30 cellular contexts compared by ENCODE assay signal in the genomic region with DNA sequence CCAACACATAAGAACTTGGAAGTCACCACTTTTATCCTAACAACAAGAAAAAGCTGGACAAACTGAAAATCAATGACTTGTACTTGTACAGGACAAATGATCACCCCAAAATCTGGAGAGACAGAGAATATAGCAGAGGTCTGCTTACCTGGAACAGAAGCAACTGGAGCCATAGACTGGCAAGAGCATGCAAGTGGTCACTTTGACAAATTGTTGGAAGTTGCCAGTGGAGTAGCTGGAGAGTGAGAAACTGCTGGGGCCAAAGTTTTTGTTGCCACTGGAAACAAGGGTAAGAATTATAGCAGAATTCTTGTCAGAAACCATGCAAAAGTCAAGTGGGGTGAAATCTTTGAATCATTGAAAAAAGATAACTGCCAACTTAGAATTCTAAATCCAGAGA. TPM values are rescaled to one million over a fixed set of nuclear protein-coding genes. Genes with fewer than 3 reads are reported as not detected.
"Had no signal": no experiment of that assay in that cellular context is flagged by ENCODE, and none has a peak within 500 bp of the region (broad histone marks: within the 10 kb centered on the region; RNA-seq: fewer than 3 reads in every experiment).

No MANE protein-coding gene starts in this region.

- H3K9me3 ChIP-seq: stomach, suprapubic skin, testis, thoracic aorta, thyroid gland, tibial artery, tibial nerve, transverse colon, upper lobe of left lung, upper lobe of right lung, uterus, vagina had no signal

- H3K4me1 Mint-ChIP-seq: stimulated activated effector memory CD8-positive, alpha-beta T cell treated with anti-CD3 and anti-CD28 coated beads, Interleukin-12 subunit alpha, Interleukin-12 subunit beta, amount 100 ng/mL, for 72 hours; stimulated activated naive B cell treated with anti-CD40 and anti-IgM and Interleukin-4, amounts not matched to agents 10 μg/mL and 1 μg/mL and 100 μg/mL, for 72 hours; stimulated activated naive CD8-positive, alpha-beta T cell treated with anti-CD3 and anti-CD28 coated beads, Interleukin-15, amount 100 ng/mL, for 72 hours had no signal

- H3K27ac Mint-ChIP-seq: stimulated activated effector memory CD8-positive, alpha-beta T cell treated with anti-CD3 and anti-CD28 coated beads, Interleukin-12 subunit alpha, Interleukin-12 subunit beta, amount 100 ng/mL, for 72 hours; stimulated activated naive B cell treated with anti-CD40 and anti-IgM and Interleukin-4, amounts not matched to agents 10 μg/mL and 1 μg/mL and 100 μg/mL, for 72 hours; stimulated activated naive CD8-positive, alpha-beta T cell treated with anti-CD3 and anti-CD28 coated beads, Interleukin-15, amount 100 ng/mL, for 72 hours; stimulated activated naive CD8-positive, alpha-beta T cell treated with anti-CD3 and anti-CD28 coated beads, Interleukin-15, Interleukin-2, amounts not matched to agents 100 ng/mL and 50 ng/mL, for 24 hours; type B pancreatic cell had no signal

- FAIRE-seq: urothelium cell line had no signal

- H3K4me3 ChIP-seq: stomach, suprapubic skin, testis, thoracic aorta, thyroid gland, tibial artery, tibial nerve, transverse colon, upper lobe of left lung, upper lobe of right lung, uterus, vagina had no signal

- H3K27ac ChIP-seq: stomach, suprapubic skin, testis, thoracic aorta, thyroid gland, tibial artery, tibial nerve, transverse colon, upper lobe of left lung, upper lobe of right lung, uterus, vagina had no signal

- H3K36me3 ChIP-seq: stomach, suprapubic skin, thoracic aorta, thyroid gland, tibial artery, tibial nerve, transverse colon, upper lobe of left lung, upper lobe of right lung, uterus, vagina had no signal

- ATAC-seq: stimulated activated effector memory CD8-positive, alpha-beta T cell treated with anti-CD3 and anti-CD28 coated beads, Interleukin-12 subunit alpha, Interleukin-12 subunit beta, amount 100 ng/mL, for 72 hours; stimulated activated naive B cell treated with anti-CD40 and anti-IgM and Interleukin-4, amounts not matched to agents 10 μg/mL and 1 μg/mL and 100 μg/mL, for 72 hours; stimulated activated naive CD8-positive, alpha-beta T cell treated with anti-CD3 and anti-CD28 coated beads, Interleukin-15, amount 100 ng/mL, for 72 hours; stimulated activated naive CD8-positive, alpha-beta T cell treated with anti-CD3 and anti-CD28 coated beads, Interleukin-15, Interleukin-2, amounts not matched to agents 100 U/mL and 50 U/mL, for 24 hours; upper lobe of right lung had no signal

- H3K4me1 ChIP-seq: stomach, suprapubic skin, testis, tibial artery, tibial nerve, transverse colon, upper lobe of right lung, uterus, vagina had no signal

- H3K36me3 Mint-ChIP-seq: stimulated activated effector memory CD8-positive, alpha-beta T cell treated with anti-CD3 and anti-CD28 coated beads, Interleukin-12 subunit alpha, Interleukin-12 subunit beta, amount 100 ng/mL, for 72 hours; stimulated activated naive B cell treated with anti-CD40 and anti-IgM and Interleukin-4, amounts not matched to agents 10 μg/mL and 1 μg/mL and 100 μg/mL, for 72 hours; type B pancreatic cell had no signal

- H3K4me3 Mint-ChIP-seq: stimulated activated effector memory CD8-positive, alpha-beta T cell treated with anti-CD3 and anti-CD28 coated beads, Interleukin-12 subunit alpha, Interleukin-12 subunit beta, amount 100 ng/mL, for 72 hours; stimulated activated naive B cell treated with anti-CD40 and anti-IgM and Interleukin-4, amounts not matched to agents 10 μg/mL and 1 μg/mL and 100 μg/mL, for 72 hours; stimulated activated naive CD8-positive, alpha-beta T cell treated with anti-CD3 and anti-CD28 coated beads, Interleukin-15, amount 100 ng/mL, for 72 hours; stimulated activated naive CD8-positive, alpha-beta T cell treated with anti-CD3 and anti-CD28 coated beads, Interleukin-15, Interleukin-2, amounts not matched to agents 100 ng/mL and 50 ng/mL, for 24 hours; type B pancreatic cell had no signal

- H3K27me3 Mint-ChIP-seq: stimulated activated naive B cell treated with anti-CD40 and anti-IgM and Interleukin-4, amounts not matched to agents 10 μg/mL and 1 μg/mL and 100 μg/mL, for 72 hours had no signal

- H3K9me3 Mint-ChIP-seq: stimulated activated effector memory CD8-positive, alpha-beta T cell treated with anti-CD3 and anti-CD28 coated beads, Interleukin-12 subunit alpha, Interleukin-12 subunit beta, amount 100 ng/mL, for 72 hours; stimulated activated naive B cell treated with anti-CD40 and anti-IgM and Interleukin-4, amounts not matched to agents 10 μg/mL and 1 μg/mL and 100 μg/mL, for 72 hours; stimulated activated naive CD8-positive, alpha-beta T cell treated with anti-CD3 and anti-CD28 coated beads, Interleukin-15, amount 100 ng/mL, for 72 hours; stimulated activated naive CD8-positive, alpha-beta T cell treated with anti-CD3 and anti-CD28 coated beads, Interleukin-15, Interleukin-2, amounts not matched to agents 100 ng/mL and 50 ng/mL, for 24 hours; type B pancreatic cell had no signal

- DNase-seq: stimulated activated CD4-positive, alpha-beta T cell treated with anti-CD3 and anti-CD28 coated beads, Interleukin-2, amount 100 ng/mL, for 48 hours; stimulated activated CD4-positive, alpha-beta T cell treated with anti-CD3 and anti-CD28 coated beads, Interleukin-4, amount 100 ng/mL, for 1 hour; stimulated activated CD4-positive, alpha-beta T cell treated with anti-CD3 and anti-CD28 coated beads, Interleukin-4, amount 100 ng/mL, for 24 hours; stimulated activated CD4-positive, alpha-beta T cell treated with anti-CD3 and anti-CD28 coated beads, Interleukin-4, amount 100 ng/mL, for 4 hours; stimulated activated CD8-positive, alpha-beta memory T cell treated with anti-CD3 and anti-CD28 coated beads, Interleukin-4, amount 100 ng/mL, for 48 hours; stimulated activated naive B cell treated with anti-CD40 and anti-IgM and Interleukin-4, amounts not matched to agents 10 μg/mL and 1 μg/mL and 100 μg/mL, for 72 hours; stimulated activated naive CD4-positive, alpha-beta T cell; stimulated activated naive CD4-positive, alpha-beta T cell treated with Interleukin-2 at 50 U/mL for 16 hours; stimulated activated naive CD8-positive, alpha-beta T cell treated with anti-CD3 and anti-CD28 coated beads, Interleukin-15, amount 100 ng/mL, for 72 hours; stimulated activated naive CD8-positive, alpha-beta T cell treated with anti-CD3 and anti-CD28 coated beads, Interleukin-15, Interleukin-2, amounts not matched to agents 100 U/mL and 50 U/mL, for 24 hours; stomach; substantia nigra; testis; thyroid gland; tibial artery; transverse colon; trophoblast cell; upper lobe of left lung; upper lobe of right lung; uterus had no signal

RNA-seq across cellular contexts. Expression of a gene that starts 35.2 kb away (rescaled TPM):
- total RNA-seq: subcutaneous adipose tissue, suprapubic skin, testis, thoracic aorta, transverse colon, upper lobe of right lung, ureter had no signal
